ENCODE assay signal across 1 cellular context in the genomic region with DNA sequence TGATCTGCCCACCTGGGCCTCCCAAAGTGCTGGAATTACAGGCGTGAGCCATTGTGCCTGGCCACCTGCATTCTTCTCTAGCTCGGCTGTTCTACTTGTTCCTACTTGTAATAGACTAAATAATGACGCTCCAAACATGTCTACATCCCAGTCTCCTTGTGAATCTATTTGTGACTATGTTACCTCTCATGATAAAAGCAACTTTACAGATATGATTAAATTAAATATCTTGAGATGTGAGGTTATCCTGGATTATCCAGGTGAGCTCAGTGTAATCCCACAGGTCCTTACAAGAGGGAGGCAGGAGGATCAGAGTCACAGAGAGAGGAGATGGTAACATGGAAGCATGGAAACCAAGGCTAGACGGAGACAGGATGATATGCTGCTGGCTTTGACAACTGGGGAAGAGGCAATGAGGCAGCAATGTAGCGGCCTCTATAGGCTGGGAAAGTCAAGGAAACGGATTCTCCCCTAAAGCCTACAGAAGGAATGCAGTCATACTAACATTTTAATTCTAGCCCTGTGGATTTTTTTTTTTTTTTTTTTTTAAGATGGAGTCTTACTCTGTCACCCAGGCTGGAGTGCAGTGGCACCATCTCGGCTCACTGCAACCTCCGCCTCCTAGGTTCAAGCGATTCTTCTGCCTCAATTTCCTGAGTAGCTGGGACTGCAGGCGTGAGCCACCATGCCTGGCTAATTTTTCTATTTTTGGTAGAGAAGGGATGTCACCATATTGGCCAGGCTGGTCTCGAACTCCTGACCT.
TF ChIP-seq lines count a peak whose summit lies in the region.

No MANE protein-coding gene starts in this region.

TF ChIP-seq in GM12878, 131 proteins besides CTCF, POLR2A, EP300 and RAD21:
- TF ChIP-seq BACH1 (IDR thresholded peaks at IDR 0.05; ENCODE audit: borderline replicate concordance) (no peak), ESRRA (IDR thresholded peaks at IDR 0.05; ENCODE audit: low read length) (no peak), SUPT20H (IDR thresholded peaks at IDR 0.05; ENCODE audit: borderline replicate concordance, control insufficient read depth, low read depth, low read length) (no peak), PAX8 (IDR thresholded peaks at IDR 0.05) (no peak)
- TF ChIP-seq, protein P1, sequence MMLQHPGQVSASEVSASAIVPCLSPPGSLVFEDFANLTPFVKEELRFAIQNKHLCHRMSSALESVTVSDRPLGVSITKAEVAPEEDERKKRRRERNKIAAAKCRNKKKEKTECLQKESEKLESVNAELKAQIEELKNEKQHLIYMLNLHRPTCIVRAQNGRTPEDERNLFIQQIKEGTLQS (IDR thresholded peaks at IDR 0.05; ENCODE audit: borderline replicate concordance, extremely low read depth, low read depth, low read length): no peak
TF ChIP-seq in GM12878: peak in this region for 0.
